8 cellular contexts compared by ENCODE assay signal in genomic region chr18:51110073-51110797, GRCh38.
A peak's percentile ranks its signal among the peaks of the same experiment; 100 is the strongest.
DNase-seq lines count a peak whose midpoint lies in the region; ATAC-seq and TF ChIP-seq lines count a peak whose summit lies in the region.

No MANE protein-coding gene starts in this region.

- H3K4me1 ChIP-seq in NT2/D1 (ENCODE audit: insufficient read depth, insufficient read length) (no peaks in the 10 kb centered on the region), neutrophil (ENCODE audit: control insufficient read depth in 1 of 2, insufficient read depth in 1 of 2, low read depth in 1 of 2, low read length in 1 of 2) (no peaks in the 10 kb centered on the region), suprapubic skin (peaks cover 5% of the 10 kb centered on the region)

- no peak for TF ChIP-seq EP300 in suprapubic skin (IDR thresholded peaks at IDR 0.05)

- no peaks in the 10 kb centered on the region for H3K27me3 Mint-ChIP-seq in activated T-cell treated with anti-CD3 and anti-CD28 coated beads, Interleukin-2, amount 50 U/mL, for 4 hours (ENCODE audit: low read depth)

- no peaks in the 10 kb centered on the region for H3K9me3 Mint-ChIP-seq in activated T-cell treated with anti-CD3 and anti-CD28 coated beads, Interleukin-2, amount 50 U/mL, for 4 hours

- peak overlapping the region; percentile 12 for H3K4me3 ChIP-seq in NT2/D1 (ENCODE audit: insufficient read length, low read depth)
- no peak overlapping the region for H3K4me3 ChIP-seq in neutrophil (ENCODE audit: low read depth in 1 of 2, low read length in 1 of 2)
- H3K4me3 ChIP-seq in suprapubic skin: no peak overlapping the region

- WGBS in suprapubic skin: 56% methylated on average over 6 of the region's 42 CpGs

- H3K27me3 ChIP-seq in NT2/D1 (ENCODE audit: insufficient read depth, insufficient read length): no peaks in the 10 kb centered on the region
- no peaks in the 10 kb centered on the region for H3K27me3 ChIP-seq in neutrophil
- H3K27me3 ChIP-seq in suprapubic skin: no peaks in the 10 kb centered on the region

- H3K9me3 ChIP-seq in NT2/D1 (ENCODE audit: insufficient read depth, low read length): peaks cover 12% of the 10 kb centered on the region; the same call in 1 of the 2 replicates
- no peaks in the 10 kb centered on the region for H3K9me3 ChIP-seq in neutrophil
- H3K9me3 ChIP-seq in suprapubic skin: no peaks in the 10 kb centered on the region

- H3K36me3 ChIP-seq in NT2/D1 (ENCODE audit: insufficient read depth, insufficient read length, low read length) (no peaks in the 10 kb centered on the region), neutrophil (no peaks in the 10 kb centered on the region), suprapubic skin (no peaks in the 10 kb centered on the region)

- H3K4me3 Mint-ChIP-seq in activated T-cell treated with anti-CD3 and anti-CD28 coated beads, Interleukin-2, amount 50 U/mL, for 4 hours: no peak overlapping the region

- peak; percentile 77 for ATAC-seq in HG02938 (IDR thresholded peaks at IDR 0.05; ENCODE audit: unreplicated experiment)
- ATAC-seq in activated T-cell treated with anti-CD3 and anti-CD28 coated beads, Interleukin-2, amount 50 U/mL, for 4 hours: peak; percentile 89 to 90

- DNase-seq in NK-92 treated with Interleukin-12 subunit alpha and Interleukin-12 subunit beta, amount 100 ng/mL, for 24 hours (lab: John Stamatoyannopoulos, UW): peak; percentile 48
- DNase-seq in NK-92 (lab: John Stamatoyannopoulos, UW; ENCODE audit: unreplicated experiment): no peak
- peak; percentile 38 for DNase-seq in NT2/D1 (ENCODE audit: low read depth, low spot score)
- peak; percentile 71 for DNase-seq in activated T-cell treated with anti-CD3 and anti-CD28 coated beads, Interleukin-2, amount 50 U/mL, for 4 hours
- DNase-seq in fibroblast of peridontal ligament (ENCODE audit: extremely low read depth): peak; percentile 11
- DNase-seq in suprapubic skin (ENCODE audit: low spot score in 2 of 2): peak in 1 of 2 donors; percentile 74

- no peak overlapping the region for H3K27ac ChIP-seq in neutrophil
- H3K27ac ChIP-seq in suprapubic skin: no peak overlapping the region

- H3K36me3 Mint-ChIP-seq in activated T-cell treated with anti-CD3 and anti-CD28 coated beads, Interleukin-2, amount 50 U/mL, for 4 hours (ENCODE audit: insufficient read depth): no peaks in the 10 kb centered on the region

- H3K4me1 Mint-ChIP-seq in activated T-cell treated with anti-CD3 and anti-CD28 coated beads, Interleukin-2, amount 50 U/mL, for 4 hours (ENCODE audit: low read depth): peaks cover 13% of the 10 kb centered on the region

- TF ChIP-seq POLR2A in suprapubic skin (IDR thresholded peaks at IDR 0.05): no peak

- H3K9ac ChIP-seq in NT2/D1 (ENCODE audit: insufficient read length, low read depth): peak overlapping the region; percentile 51

- TF ChIP-seq CTCF in neutrophil (IDR thresholded peaks at IDR 0.05) (peak; percentile 65), suprapubic skin (IDR thresholded peaks at IDR 0.05) (peak; percentile 57 to 95)
